Comparison of ENCODE assay signal across 18 cellular contexts in genomic region chr6:48194596-48195295, GRCh38.
"Had no signal": no experiment of that assay in that cellular context is flagged by ENCODE, and none has a peak within 500 bp of the region (broad histone marks: within the 10 kb centered on the region; RNA-seq: fewer than 3 reads in every experiment).

No MANE protein-coding gene starts in this region.

- H3K4me1 ChIP-seq: tibial nerve, vagina had no signal

- H3K27me3 ChIP-seq: brain microvascular endothelial cell, neutrophil, tibial nerve, vagina had no signal

- H3K27ac ChIP-seq: brain microvascular endothelial cell, neutrophil, tibial nerve, vagina had no signal

- H3K9me3 ChIP-seq: neutrophil, tibial nerve, vagina had no signal

- ATAC-seq: activated CD4-positive, CD25-positive, alpha-beta regulatory T cell treated with anti-CD3 and anti-CD28 coated beads, Interleukin-2, amount 50 U/mL, for 24 hours; left ventricle myocardium superior; naive thymus-derived CD8-positive, alpha-beta T cell; stimulated activated naive B cell treated with anti-CD40 and anti-IgM and Interleukin-4, amounts not matched to agents 10 μg/mL and 1 μg/mL and 100 μg/mL, for 72 hours had no signal

- DNase-seq: activated CD4-positive, alpha-beta T cell treated with anti-CD3 and anti-CD28 coated beads, Interleukin-2, amount 50 U/mL, for 1 hour; activated naive CD8-positive, alpha-beta T cell treated with anti-CD3 and anti-CD28 coated beads for 36 hours; anterior cingulate cortex; brain microvascular endothelial cell; effector CD8-positive, alpha-beta T cell; foreskin melanocyte; left ventricle myocardium superior; mesenchymal stem cell; naive thymus-derived CD8-positive, alpha-beta T cell; retina; stimulated activated CD4-positive, alpha-beta T cell treated with anti-CD3 and anti-CD28 coated beads, Interleukin-15, amount 100 ng/mL, for 24 hours; stimulated activated CD4-positive, alpha-beta T cell treated with anti-CD3 and anti-CD28 coated beads, Interleukin-4, amount 100 ng/mL, for 1 hour; stimulated activated naive B cell treated with anti-CD40 and anti-IgM and Interleukin-4, amounts not matched to agents 10 μg/mL and 1 μg/mL and 100 μg/mL, for 72 hours; T-helper 9 cell had no signal

- H3K4me3 ChIP-seq: tibial nerve, vagina had no signal

- H3K36me3 ChIP-seq: brain microvascular endothelial cell, neutrophil, tibial nerve, vagina had no signal
